2 cellular contexts compared by ENCODE assay signal in genomic region chr19:44889830-44890365, GRCh38.
TF ChIP-seq lines count a peak whose summit lies in the region.

No MANE protein-coding gene starts in this region.

TF ChIP-seq in GM23338, 12 proteins besides CTCF, POLR2A, EP300 and RAD21 (continued from another document):
- TF ChIP-seq, protein P1, sequence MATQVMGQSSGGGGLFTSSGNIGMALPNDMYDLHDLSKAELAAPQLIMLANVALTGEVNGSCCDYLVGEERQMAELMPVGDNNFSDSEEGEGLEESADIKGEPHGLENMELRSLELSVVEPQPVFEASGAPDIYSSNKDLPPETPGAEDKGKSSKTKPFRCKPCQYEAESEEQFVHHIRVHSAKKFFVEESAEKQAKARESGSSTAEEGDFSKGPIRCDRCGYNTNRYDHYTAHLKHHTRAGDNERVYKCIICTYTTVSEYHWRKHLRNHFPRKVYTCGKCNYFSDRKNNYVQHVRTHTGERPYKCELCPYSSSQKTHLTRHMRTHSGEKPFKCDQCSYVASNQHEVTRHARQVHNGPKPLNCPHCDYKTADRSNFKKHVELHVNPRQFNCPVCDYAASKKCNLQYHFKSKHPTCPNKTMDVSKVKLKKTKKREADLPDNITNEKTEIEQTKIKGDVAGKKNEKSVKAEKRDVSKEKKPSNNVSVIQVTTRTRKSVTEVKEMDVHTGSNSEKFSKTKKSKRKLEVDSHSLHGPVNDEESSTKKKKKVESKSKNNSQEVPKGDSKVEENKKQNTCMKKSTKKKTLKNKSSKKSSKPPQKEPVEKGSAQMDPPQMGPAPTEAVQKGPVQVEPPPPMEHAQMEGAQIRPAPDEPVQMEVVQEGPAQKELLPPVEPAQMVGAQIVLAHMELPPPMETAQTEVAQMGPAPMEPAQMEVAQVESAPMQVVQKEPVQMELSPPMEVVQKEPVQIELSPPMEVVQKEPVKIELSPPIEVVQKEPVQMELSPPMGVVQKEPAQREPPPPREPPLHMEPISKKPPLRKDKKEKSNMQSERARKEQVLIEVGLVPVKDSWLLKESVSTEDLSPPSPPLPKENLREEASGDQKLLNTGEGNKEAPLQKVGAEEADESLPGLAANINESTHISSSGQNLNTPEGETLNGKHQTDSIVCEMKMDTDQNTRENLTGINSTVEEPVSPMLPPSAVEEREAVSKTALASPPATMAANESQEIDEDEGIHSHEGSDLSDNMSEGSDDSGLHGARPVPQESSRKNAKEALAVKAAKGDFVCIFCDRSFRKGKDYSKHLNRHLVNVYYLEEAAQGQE (IDR thresholded peaks at IDR 0.05; ENCODE audit: unreplicated experiment), result no peak
- no peak for TF ChIP-seq JUNB (IDR thresholded peaks at IDR 0.05; ENCODE audit: unreplicated experiment)
- no peak for TF ChIP-seq STAT1 (IDR thresholded peaks at IDR 0.05; ENCODE audit: unreplicated experiment)
- no peak for TF ChIP-seq ZNF462 (CRISPR knock-in tag; IDR thresholded peaks at IDR 0.05)
- no peak for TF ChIP-seq NANOG (IDR thresholded peaks at IDR 0.05; ENCODE audit: borderline replicate concordance)
- no peak for TF ChIP-seq ZNF114 (CRISPR knock-in tag; IDR thresholded peaks at IDR 0.05)

TF ChIP-seq in WTC11, 78 proteins besides CTCF, POLR2A, EP300 and RAD21 (continued from another document):
- TF ChIP-seq, protein P2, sequence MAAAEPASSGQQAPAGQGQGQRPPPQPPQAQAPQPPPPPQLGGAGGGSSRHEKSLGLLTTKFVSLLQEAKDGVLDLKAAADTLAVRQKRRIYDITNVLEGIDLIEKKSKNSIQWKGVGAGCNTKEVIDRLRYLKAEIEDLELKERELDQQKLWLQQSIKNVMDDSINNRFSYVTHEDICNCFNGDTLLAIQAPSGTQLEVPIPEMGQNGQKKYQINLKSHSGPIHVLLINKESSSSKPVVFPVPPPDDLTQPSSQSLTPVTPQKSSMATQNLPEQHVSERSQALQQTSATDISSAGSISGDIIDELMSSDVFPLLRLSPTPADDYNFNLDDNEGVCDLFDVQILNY (CRISPR knock-in tag; IDR thresholded peaks at IDR 0.05), result no peak
- no peak for TF ChIP-seq GABPB1 (CRISPR knock-in tag; IDR thresholded peaks at IDR 0.05)
- no peak for TF ChIP-seq ZNF512 (CRISPR knock-in tag; IDR thresholded peaks at IDR 0.05; ENCODE audit: borderline replicate concordance)
- TF ChIP-seq JAZF1 (CRISPR knock-in tag; IDR thresholded peaks at IDR 0.05), result no peak
TF ChIP-seq in WTC11: peak in this region for 2.
